Comparison of ENCODE assay signal across 8 cellular contexts in genomic region chr20:50137702-50138101, GRCh38. TPM values are rescaled to one million over a fixed set of nuclear protein-coding genes. Genes with fewer than 3 reads are reported as not detected.
DNase-seq lines count a peak whose midpoint lies in the region; ATAC-seq and TF ChIP-seq lines count a peak whose summit lies in the region.
"Not testable (repeated sequence)": the region's sequence is repeated elsewhere in the genome, so short reads cannot be mapped to it uniquely, and the experiment has no call there.

No MANE protein-coding gene starts in this region.

- H3K36me3 ChIP-seq in parathyroid adenoma (ENCODE audit: control insufficient read depth, insufficient read depth, low read length) = not testable (repeated sequence)

- POLR2A ChIA-PET in activated CD8-positive, alpha-beta T cell treated with anti-CD3 and anti-CD28 coated beads for 36 hours (lab: Charles Lee) = not testable (repeated sequence)

- not testable (repeated sequence) for H3K9ac ChIP-seq in parathyroid adenoma

- not testable (repeated sequence) for ATAC-seq in activated CD8-positive, alpha-beta T cell treated with anti-CD3 and anti-CD28 coated beads for 36 hours

- intact Hi-C loops in activated CD8-positive, alpha-beta T cell treated with anti-CD3 and anti-CD28 coated beads for 36 hours (cut with micrococcal nuclease) = not testable (repeated sequence)

- peaks cover 88% of the 10 kb centered on the region for H3K4me1 ChIP-seq in parathyroid adenoma

- not testable (repeated sequence) for H3K27me3 Mint-ChIP-seq in activated CD8-positive, alpha-beta T cell treated with anti-CD3 and anti-CD28 coated beads for 36 hours

- H3K36me3 Mint-ChIP-seq in activated CD8-positive, alpha-beta T cell treated with anti-CD3 and anti-CD28 coated beads for 36 hours (ENCODE audit: low read depth) = peaks cover 28% of the 10 kb centered on the region

- H3K4me3 Mint-ChIP-seq in activated CD8-positive, alpha-beta T cell treated with anti-CD3 and anti-CD28 coated beads for 36 hours = not testable (repeated sequence)

- H3K27ac ChIP-seq in caudate nucleus (ENCODE audit: low read depth, low read length) (peak overlapping the region; percentile 89), layer of hippocampus (ENCODE audit: low read depth, low read length) (peak overlapping the region; percentile 93), parathyroid adenoma (peak overlapping the region; percentile 91), substantia nigra (ENCODE audit: low read depth, low read length, poor library complexity, severe bottlenecking) (peak overlapping the region; percentile 90)

- H3K4me3 ChIP-seq in foreskin fibroblast (ENCODE audit: low read depth in 1 of 2, low read length in 2 of 2); parathyroid adenoma (ENCODE audit: low read depth, low read length): not testable (repeated sequence)

- not testable (repeated sequence) for H3K9me3 Mint-ChIP-seq in activated CD8-positive, alpha-beta T cell treated with anti-CD3 and anti-CD28 coated beads for 36 hours

- not testable (repeated sequence) for H3K27me3 ChIP-seq in layer of hippocampus (ENCODE audit: control insufficient read depth, insufficient read depth, low read length); parathyroid adenoma (ENCODE audit: control insufficient read depth, insufficient read depth, low read length)

- DNase-seq in Ammon's horn (ENCODE audit: low spot score) = peak; percentile 74
- DNase-seq in M059J (ENCODE audit: low read depth) = peak; percentile 65
- DNase-seq in activated CD8-positive, alpha-beta T cell treated with anti-CD3 and anti-CD28 coated beads for 36 hours = not testable (repeated sequence)
- DNase-seq in caudate nucleus (lab: John Stamatoyannopoulos, UW) = peak in 9 of 61 donors; percentile 3 to 36 (median 10)
- DNase-seq in foreskin fibroblast = peak; percentile 75 to 79
- DNase-seq in substantia nigra (lab: John Stamatoyannopoulos, UW) = peak in 14 of 49 donors; percentile 9 to 57 (median 26)

- peaks cover 35% of the 10 kb centered on the region for H3K79me2 ChIP-seq in parathyroid adenoma

- peak overlapping the region; percentile 2 for H3K4me2 ChIP-seq in parathyroid adenoma (ENCODE audit: low read length)

- peaks cover 27% of the 10 kb centered on the region for H3K4me1 Mint-ChIP-seq in activated CD8-positive, alpha-beta T cell treated with anti-CD3 and anti-CD28 coated beads for 36 hours (ENCODE audit: low read depth)

- not testable (repeated sequence) for TF ChIP-seq CTCF in activated CD8-positive, alpha-beta T cell treated with anti-CD3 and anti-CD28 coated beads for 36 hours (IDR thresholded peaks at IDR 0.05); foreskin fibroblast (IDR thresholded peaks at IDR 0.05; ENCODE audit: low read depth, low read length); parathyroid adenoma (IDR thresholded peaks at IDR 0.05)

- H3K9me3 ChIP-seq in parathyroid adenoma (ENCODE audit: control insufficient read depth, low read length) = not testable (repeated sequence)

- CTCF ChIA-PET in activated CD8-positive, alpha-beta T cell treated with anti-CD3 and anti-CD28 coated beads for 36 hours (lab: Charles Lee) = interaction anchor here (1.2 kb wide), 1 partner anchor 15 kb away, joined by 3 read pairs; no protein-coding TSS in a partner anchor

- H3K27ac Mint-ChIP-seq in activated CD8-positive, alpha-beta T cell treated with anti-CD3 and anti-CD28 coated beads for 36 hours = peak overlapping the region; percentile 30

- not testable (repeated sequence) for H2AFZ ChIP-seq in parathyroid adenoma

RNA-seq across cellular contexts. Expression of gene PEDS1, which starts 15.8 kb away (rescaled TPM):
- 49.6 and 61.9 TPM in 2 replicates for total RNA-seq in M059J (2014; rRNA removed; shearing (Covaris generic))
- total RNA-seq in activated CD8-positive, alpha-beta T cell treated with anti-CD3 and anti-CD28 coated beads for 36 hours = 10 to 100 TPM; 16.0 to 17.3 TPM

RNA-seq across cellular contexts. Expression of gene UBE2V1, which starts 24.8 kb away (rescaled TPM):
- total RNA-seq in M059J (2014; rRNA removed; shearing (Covaris generic)) = 135 and 170 TPM in 2 replicates
- 100 to 1,000 TPM; 112 to 151 TPM for total RNA-seq in activated CD8-positive, alpha-beta T cell treated with anti-CD3 and anti-CD28 coated beads for 36 hours

RNA-seq across cellular contexts. Expression of gene CEBPB, which starts 52.9 kb away (rescaled TPM):
- 37.7 and 51.8 TPM in 2 replicates for total RNA-seq in M059J (2014; rRNA removed; shearing (Covaris generic))
- 10 to 100 TPM; 27.2 to 28.4 TPM for total RNA-seq in activated CD8-positive, alpha-beta T cell treated with anti-CD3 and anti-CD28 coated beads for 36 hours
